Comparison of ENCODE assay signal across 25 cellular contexts in the genomic region with DNA sequence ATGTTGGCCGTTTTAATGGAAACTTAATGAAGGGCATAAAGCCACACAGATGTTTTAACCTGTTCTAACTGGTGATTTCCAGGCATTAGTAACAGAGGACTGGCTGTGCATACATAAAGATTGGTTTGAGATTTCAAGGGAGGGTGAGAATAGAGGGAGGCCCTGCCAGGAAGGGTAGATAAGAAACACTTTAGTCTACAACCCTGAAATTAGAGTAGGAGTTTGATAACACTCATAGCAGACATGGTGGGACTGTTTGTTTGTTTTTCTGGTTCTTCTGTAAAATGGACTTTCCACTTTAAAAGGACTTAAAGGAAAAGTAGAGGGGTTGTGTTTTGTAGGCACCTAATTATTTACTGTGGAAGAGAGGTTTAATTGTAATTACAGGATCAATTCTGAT. TPM values are rescaled to one million over a fixed set of nuclear protein-coding genes. Genes with fewer than 3 reads are reported as not detected.
"Had no signal": no experiment of that assay in that cellular context is flagged by ENCODE, and none has a peak within 500 bp of the region (broad histone marks: within the 10 kb centered on the region; RNA-seq: fewer than 3 reads in every experiment).

No MANE protein-coding gene starts in this region.

- H3K27me3 ChIP-seq: brain microvascular endothelial cell, Peyer's patch, SJCRH30 had no signal

- H3K27ac ChIP-seq: brain microvascular endothelial cell, Peyer's patch, RWPE1, SJCRH30, WERI-Rb-1 had no signal

- H3K27me3 Mint-ChIP-seq: activated CD4-positive, alpha-beta memory T cell treated with anti-CD3 and anti-CD28 coated beads, Interleukin-2, amount 10 ng/mL, durations not matched to agents 7 days and 5 days; activated CD4-positive, alpha-beta T cell treated with anti-CD3 and anti-CD28 coated beads for 36 hours; activated naive CD8-positive, alpha-beta T cell treated with anti-CD3 and anti-CD28 coated beads for 36 hours had no signal

- DNase-seq: activated CD4-positive, alpha-beta memory T cell treated with anti-CD3 and anti-CD28 coated beads, Interleukin-2, amount 10 ng/mL, durations not matched to agents 7 days and 5 days; activated CD4-positive, alpha-beta T cell treated with anti-CD3 and anti-CD28 coated beads for 36 hours; activated CD4-positive, alpha-beta T cell treated with anti-CD3 and anti-CD28 coated beads, Interleukin-2, amount 50 U/mL, for 1 hour; activated gamma-delta T cell treated with Interleukin-2 at 50 U/mL for 16 hours; activated naive CD4-positive, alpha-beta T cell treated with anti-CD3 and anti-CD28 coated beads, Interleukin-2, amount 10 ng/mL, durations not matched to agents 7 days and 5 days; activated naive CD8-positive, alpha-beta T cell treated with anti-CD3 and anti-CD28 coated beads for 36 hours; activated T-cell treated with anti-CD3 and anti-CD28 coated beads, Interleukin-2, amount 50 U/mL, for 72 hours; brain microvascular endothelial cell; caudate nucleus; Karpas-422; MM.1S; NCI-H146; NCI-H187 treated with DMSO at 0.1 percent for 48 hours; NCI-H2081 treated with DMSO at 0.1 percent for 48 hours; NCI-H510A treated with DMSO at 0.1 percent for 48 hours; NCI-H69; NK-92 treated with Interleukin-12 subunit alpha and Interleukin-12 subunit beta, amount 100 ng/mL, for 24 hours; Peyer's patch; Right ventricle myocardium superior; SJCRH30; SK-N-SH; T-helper 1 cell; WERI-Rb-1 had no signal

- H3K4me1 Mint-ChIP-seq: activated CD4-positive, alpha-beta T cell treated with anti-CD3 and anti-CD28 coated beads for 36 hours; activated naive CD4-positive, alpha-beta T cell treated with anti-CD3 and anti-CD28 coated beads, Interleukin-2, amount 10 ng/mL, durations not matched to agents 7 days and 5 days; activated naive CD8-positive, alpha-beta T cell treated with anti-CD3 and anti-CD28 coated beads for 36 hours had no signal

- H3K36me3 Mint-ChIP-seq: activated naive CD4-positive, alpha-beta T cell treated with anti-CD3 and anti-CD28 coated beads, Interleukin-2, amount 10 ng/mL, durations not matched to agents 7 days and 5 days; activated naive CD8-positive, alpha-beta T cell treated with anti-CD3 and anti-CD28 coated beads for 36 hours had no signal

- H3K4me3 Mint-ChIP-seq: activated CD4-positive, alpha-beta memory T cell treated with anti-CD3 and anti-CD28 coated beads, Interleukin-2, amount 10 ng/mL, durations not matched to agents 7 days and 5 days; activated CD4-positive, alpha-beta T cell treated with anti-CD3 and anti-CD28 coated beads for 36 hours; activated naive CD4-positive, alpha-beta T cell treated with anti-CD3 and anti-CD28 coated beads, Interleukin-2, amount 10 ng/mL, durations not matched to agents 7 days and 5 days; activated naive CD8-positive, alpha-beta T cell treated with anti-CD3 and anti-CD28 coated beads for 36 hours; activated T-cell treated with anti-CD3 and anti-CD28 coated beads, Interleukin-2, amount 50 U/mL, for 72 hours had no signal

- H3K4me1 ChIP-seq: Peyer's patch, SJCRH30 had no signal

- H3K9ac ChIP-seq: SK-N-SH had no signal

- H3K4me3 ChIP-seq: Peyer's patch, SJCRH30 had no signal

- H3K9me3 ChIP-seq: Peyer's patch, SJCRH30, SK-N-SH had no signal

- H3K36me3 ChIP-seq: brain microvascular endothelial cell, SJCRH30, WERI-Rb-1 had no signal

- H3K27ac Mint-ChIP-seq: activated CD4-positive, alpha-beta memory T cell treated with anti-CD3 and anti-CD28 coated beads, Interleukin-2, amount 10 ng/mL, durations not matched to agents 7 days and 5 days; activated CD4-positive, alpha-beta T cell treated with anti-CD3 and anti-CD28 coated beads for 36 hours; activated naive CD4-positive, alpha-beta T cell treated with anti-CD3 and anti-CD28 coated beads, Interleukin-2, amount 10 ng/mL, durations not matched to agents 7 days and 5 days; activated naive CD8-positive, alpha-beta T cell treated with anti-CD3 and anti-CD28 coated beads for 36 hours; activated T-cell treated with anti-CD3 and anti-CD28 coated beads, Interleukin-2, amount 50 U/mL, for 72 hours; activated T-helper 2 cell treated with anti-CD3 and anti-CD28 coated beads, Interferon-gamma antibody, Interleukin-2, Interleukin-4, amounts not matched to agents 10 μg/mL and 5 μg/mL and 100 μg/mL, durations not matched to agents 14 hours and 24 hours and 36 hours had no signal

- H3K4me2 ChIP-seq: SK-N-SH had no signal

- ATAC-seq: activated CD4-positive, alpha-beta T cell treated with anti-CD3 and anti-CD28 coated beads for 36 hours; activated T-cell treated with anti-CD3 and anti-CD28 coated beads, Interleukin-2, amount 50 U/mL, for 72 hours had no signal

- H3K9me3 Mint-ChIP-seq: activated CD4-positive, alpha-beta memory T cell treated with anti-CD3 and anti-CD28 coated beads, Interleukin-2, amount 10 ng/mL, durations not matched to agents 7 days and 5 days; activated naive CD4-positive, alpha-beta T cell treated with anti-CD3 and anti-CD28 coated beads, Interleukin-2, amount 10 ng/mL, durations not matched to agents 7 days and 5 days; activated naive CD8-positive, alpha-beta T cell treated with anti-CD3 and anti-CD28 coated beads for 36 hours; activated T-cell treated with anti-CD3 and anti-CD28 coated beads, Interleukin-2, amount 50 U/mL, for 72 hours; activated T-helper 2 cell treated with anti-CD3 and anti-CD28 coated beads, Interferon-gamma antibody, Interleukin-2, Interleukin-4, amounts not matched to agents 10 μg/mL and 5 μg/mL and 100 μg/mL, durations not matched to agents 14 hours and 24 hours and 36 hours had no signal

RNA-seq across cellular contexts. Expression of a gene that starts 16.2 kb away (rescaled TPM):
- polyA plus RNA-seq: SK-N-SH had no signal
